23 cellular contexts compared by ENCODE assay signal in genomic region chr12:48828841-48829575, GRCh38. TPM values are rescaled to one million over a fixed set of nuclear protein-coding genes. Genes with fewer than 3 reads are reported as not detected.
DNase-seq lines count a peak whose midpoint lies in the region; ATAC-seq, FAIRE-seq and TF ChIP-seq lines count a peak whose summit lies in the region.
"Had no signal": no experiment of that assay in that cellular context is flagged by ENCODE, and none has a peak within 500 bp of the region (broad histone marks: within the 10 kb centered on the region; RNA-seq: fewer than 3 reads in every experiment).

No MANE protein-coding gene starts in this region.

- no peak overlapping the region for H3K4me3 Mint-ChIP-seq in stimulated activated naive CD8-positive, alpha-beta T cell treated with anti-CD3 and anti-CD28 coated beads, Interleukin-15, Interleukin-2, amounts not matched to agents 100 ng/mL and 50 ng/mL, for 24 hours

- peak overlapping the region; percentile 74 for H3K27ac Mint-ChIP-seq in stimulated activated naive CD8-positive, alpha-beta T cell treated with anti-CD3 and anti-CD28 coated beads, Interleukin-15, Interleukin-2, amounts not matched to agents 100 ng/mL and 50 ng/mL, for 24 hours

- H3K36me3 ChIP-seq in mesodermal cell (ENCODE audit: control insufficient read depth, insufficient read depth, low read length) = peaks cover 97% of the 10 kb centered on the region

- no peaks in the 10 kb centered on the region for H3K9me3 Mint-ChIP-seq in stimulated activated naive CD8-positive, alpha-beta T cell treated with anti-CD3 and anti-CD28 coated beads, Interleukin-15, Interleukin-2, amounts not matched to agents 100 ng/mL and 50 ng/mL, for 24 hours

- H3K4me3 ChIP-seq in mesodermal cell (ENCODE audit: extremely low read depth, insufficient read depth, low read length, poor library complexity, severe bottlenecking) = no peak overlapping the region
- H3K4me3 ChIP-seq: GM23248 had no signal

- no peak for TF ChIP-seq CTCF in RWPE1 (conservative IDR thresholded peaks at IDR 0.05; ENCODE audit: low read depth)

- no peak for DNase-seq in stimulated activated naive CD8-positive, alpha-beta T cell treated with anti-CD3 and anti-CD28 coated beads, Interleukin-15, Interleukin-2, amounts not matched to agents 100 U/mL and 50 U/mL, for 24 hours
- DNase-seq in RWPE1 (ENCODE audit: low spot score) (no peak), frontal cortex (ENCODE audit: low spot score in 2 of 2) (no peak)
- DNase-seq: ACHN, AML-193, DMS79, GM23248, HCEC 1CT, KG1, MV-4-11, NCI-H1417, NCI-H187, NCI-H2107, NCI-H510A treated with DMSO at 0.1 percent for 48 hours, NCI-H774, OCI-M1, SHP77, SK-N-SH had no signal

- H3K4me1 ChIP-seq in mesodermal cell (ENCODE audit: control insufficient read depth, insufficient read depth, low read length, poor library complexity, severe bottlenecking) = no peaks in the 10 kb centered on the region

- POLR2A ChIA-PET in RWPE1 (lab: Yijun Ruan, JAX; ENCODE audit: low non-redundant PET) = no interaction called here

- no peaks in the 10 kb centered on the region for H3K9me3 ChIP-seq in mesodermal cell (ENCODE audit: control insufficient read depth, low read length)
- H3K9me3 ChIP-seq: SK-N-SH had no signal

- H3K4me1 Mint-ChIP-seq in stimulated activated naive CD8-positive, alpha-beta T cell treated with anti-CD3 and anti-CD28 coated beads, Interleukin-15, Interleukin-2, amounts not matched to agents 100 ng/mL and 50 ng/mL, for 24 hours (ENCODE audit: low read depth) = peaks cover 2% of the 10 kb centered on the region

- no peak for ATAC-seq in stimulated activated naive CD8-positive, alpha-beta T cell treated with anti-CD3 and anti-CD28 coated beads, Interleukin-15, Interleukin-2, amounts not matched to agents 100 U/mL and 50 U/mL, for 24 hours
- ATAC-seq in HG02938 (IDR thresholded peaks at IDR 0.05; ENCODE audit: unreplicated experiment) (no peak), GM18520 (IDR thresholded peaks at IDR 0.05; ENCODE audit: unreplicated experiment) (no peak)

- peak overlapping the region; percentile 33 for H3K27ac ChIP-seq in RWPE1
- peak overlapping the region; percentile 5 for H3K27ac ChIP-seq in mesodermal cell (ENCODE audit: low read depth, low read length, severe bottlenecking)
- H3K27ac ChIP-seq: C4-2B, GM23248 had no signal

- CTCF ChIA-PET in RWPE1 (lab: Yijun Ruan, JAX) = interaction anchor here (2.7 kb wide), 1 partner anchor 14 kb away, joined by 24 read pairs; no protein-coding TSS in a partner anchor

- FAIRE-seq in frontal cortex (lab: Jason Lieb, UNC) = no peak

- H3K27me3 Mint-ChIP-seq in stimulated activated naive CD8-positive, alpha-beta T cell treated with anti-CD3 and anti-CD28 coated beads, Interleukin-15, Interleukin-2, amounts not matched to agents 100 ng/mL and 50 ng/mL, for 24 hours = no peaks in the 10 kb centered on the region

- WGBS in mesodermal cell (ENCODE audit: insufficient coverage in 2 of 2), 2 experiments = 92 to 94% methylated on average over 10 to 12 of the region's 16 CpGs

- H3K36me3 Mint-ChIP-seq in stimulated activated naive CD8-positive, alpha-beta T cell treated with anti-CD3 and anti-CD28 coated beads, Interleukin-15, Interleukin-2, amounts not matched to agents 100 ng/mL and 50 ng/mL, for 24 hours (ENCODE audit: low read depth) = peaks cover 44% of the 10 kb centered on the region

RNA-seq across cellular contexts. Expression of gene CACNB3, which starts 10.7 kb away (rescaled TPM):
- 41.0 TPM for polyA plus RNA-seq in mesodermal cell (2013, experiment 1 of 2)
- polyA plus RNA-seq in mesodermal cell (2013, experiment 2 of 2) = 40.8 TPM
- total RNA-seq in frontal cortex = 41.6 TPM

RNA-seq across cellular contexts. Expression of gene DDX23, which starts 23.0 kb away (rescaled TPM):
- 55.7 TPM for polyA plus RNA-seq in mesodermal cell (2013, experiment 1 of 2)
- 50.3 TPM for polyA plus RNA-seq in mesodermal cell (2013, experiment 2 of 2)
- 55.8 TPM for total RNA-seq in frontal cortex

RNA-seq across cellular contexts. Expression of gene RND1, which starts 36.7 kb away (rescaled TPM):
- polyA plus RNA-seq in mesodermal cell (2013, experiment 1 of 2) = 4.2 TPM
- polyA plus RNA-seq in mesodermal cell (2013, experiment 2 of 2) = 5.8 TPM
- total RNA-seq in frontal cortex = 24.9 TPM
- polyA plus RNA-seq: GM23248 had no signal

RNA-seq across cellular contexts. Expression of gene ADCY6, which starts 40.1 kb away (rescaled TPM):
- polyA plus RNA-seq in mesodermal cell (2013, experiment 1 of 2) = 40.1 TPM
- 33.0 TPM for polyA plus RNA-seq in mesodermal cell (2013, experiment 2 of 2)
- 25.7 TPM for total RNA-seq in frontal cortex
